8 cellular contexts compared by ENCODE assay signal in the genomic region with DNA sequence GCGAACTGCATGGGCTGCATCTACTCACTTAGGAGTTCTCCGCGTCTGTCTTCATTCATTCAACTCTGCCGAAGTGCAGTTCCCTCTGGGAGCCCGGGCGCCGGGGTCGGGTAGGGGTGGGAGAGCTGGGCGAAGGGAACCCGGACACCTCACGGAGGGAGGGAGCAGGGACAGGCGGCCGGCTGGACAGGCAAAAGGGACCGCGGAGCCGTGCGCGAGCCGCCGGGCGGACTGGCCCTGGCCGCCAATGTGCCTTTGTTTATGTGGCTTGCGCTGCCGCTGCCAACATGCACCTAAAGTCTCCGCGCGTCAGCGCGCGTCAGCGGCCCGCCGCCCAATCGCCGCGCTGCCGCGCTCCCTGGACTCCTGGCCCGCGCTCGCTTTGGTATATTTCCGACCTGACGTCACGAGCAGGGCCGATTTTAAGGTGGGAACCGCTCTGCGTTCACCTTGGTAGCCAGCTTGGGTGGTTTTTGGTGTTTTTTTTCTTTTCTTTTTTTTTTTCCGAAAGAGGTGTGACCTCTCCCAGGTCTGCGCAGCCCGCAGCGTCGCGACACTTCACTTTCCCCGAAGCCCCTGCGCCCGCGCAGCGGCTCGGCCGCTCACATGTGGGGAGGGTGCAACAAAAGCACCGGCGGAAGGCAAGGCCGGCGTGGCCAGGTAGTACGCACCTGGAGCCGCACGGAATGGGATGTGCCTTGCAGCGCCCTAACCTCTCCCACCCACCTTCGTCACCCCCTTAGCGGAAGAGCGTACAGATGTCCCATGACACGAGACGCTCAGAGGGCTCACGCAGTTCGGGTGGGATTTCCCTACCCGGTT. TPM values are rescaled to one million over a fixed set of nuclear protein-coding genes. Genes with fewer than 3 reads are reported as not detected.
DNase-seq lines count a peak whose midpoint lies in the region; ATAC-seq, FAIRE-seq and TF ChIP-seq lines count a peak whose summit lies in the region.

A gene (minus strand): TSS at position 270 of the 822 bp plus-strand sequence. CDS start 2,535 bp downstream, outside the sequence.

- H3K4me2 ChIP-seq in astrocyte (ENCODE audit: low read length) = peak within 1 kb of the TSS; percentile 100
- peak within 1 kb of the TSS; percentile 90 for H3K4me2 ChIP-seq in hepatocyte

- FAIRE-seq in astrocyte (lab: Jason Lieb, UNC) = no peak

- peak; percentile 89 for DNase-seq in NCI-H2029 (lab: John Stamatoyannopoulos, UW)
- DNase-seq in T-helper 9 cell = peak; percentile 86
- peak; percentile 82 for DNase-seq in astrocyte (ENCODE audit: low read depth)
- DNase-seq in hepatocyte (ENCODE audit: low spot score) = peak; percentile 94
- DNase-seq in retinal pigment epithelial cell (ENCODE audit: low read depth) = peak; percentile 68
- DNase-seq in KG1 (lab: John Stamatoyannopoulos, UW) = no peak

- peak within 1 kb of the TSS; percentile 96 for H3K9ac ChIP-seq in astrocyte (ENCODE audit: low read length)

- H3K4me1 ChIP-seq in astrocyte (ENCODE audit: insufficient read depth, low read length) = peaks cover 24% of the 10 kb centered on the region
- H3K4me1 ChIP-seq in hepatocyte (ENCODE audit: insufficient read depth) = peaks cover 5% of the 10 kb centered on the region

- TF ChIP-seq CTCF in astrocyte (IDR thresholded peaks at IDR 0.05; ENCODE audit: insufficient read depth, low read depth, low read length) (no peak), hepatocyte (IDR thresholded peaks at IDR 0.05; ENCODE audit: poor library complexity) (no peak), retinal pigment epithelial cell (conservative IDR thresholded peaks at IDR 0.05; ENCODE audit: low read depth, low read length) (no peak)

- ATAC-seq in GM18498 (IDR thresholded peaks at IDR 0.05; ENCODE audit: unreplicated experiment) (peak; percentile 79), HG02870 (IDR thresholded peaks at IDR 0.05; ENCODE audit: unreplicated experiment) (peak; percentile 59)

- H3K4me1 Mint-ChIP-seq in astrocyte (ENCODE audit: low read depth, unreplicated experiment) = peaks cover 6% of the 10 kb centered on the region

- H3K27ac ChIP-seq in astrocyte (ENCODE audit: low read depth, low read length) (peak within 1 kb of the TSS; percentile 99), hepatocyte (peak within 1 kb of the TSS; percentile 96)

- no peaks in the 10 kb centered on the region for H3K79me2 ChIP-seq in astrocyte (ENCODE audit: insufficient read depth, low read length)
- peaks cover 9% of the 10 kb centered on the region for H3K79me2 ChIP-seq in hepatocyte

- H3K27ac Mint-ChIP-seq in astrocyte (ENCODE audit: unreplicated experiment) = peak within 1 kb of the TSS; percentile 10

- peaks cover 37% of the 10 kb centered on the region for H3K27me3 ChIP-seq in astrocyte (ENCODE audit: insufficient read depth, low read length)
- H3K27me3 ChIP-seq in hepatocyte = peaks cover 36% of the 10 kb centered on the region

- no peaks in the 10 kb centered on the region for H3K9me2 ChIP-seq in hepatocyte (replicated peaks; ENCODE audit: insufficient read depth)

- H4K20me1 ChIP-seq in astrocyte (ENCODE audit: insufficient read depth, low read length) = no peaks in the 10 kb centered on the region
- H4K20me1 ChIP-seq in hepatocyte (ENCODE audit: insufficient read depth, poor library complexity, severe bottlenecking) = no peaks in the 10 kb centered on the region

- peak within 1 kb of the TSS; percentile 94 for H3K4me3 Mint-ChIP-seq in astrocyte (ENCODE audit: unreplicated experiment)

- H2AFZ ChIP-seq in astrocyte (ENCODE audit: low read depth, low read length) (peak within 1 kb of the TSS; percentile 93), hepatocyte (peak within 1 kb of the TSS; percentile 79)

- H3K9me3 ChIP-seq in astrocyte (ENCODE audit: insufficient read depth, low read depth, low read length) = no peaks in the 10 kb centered on the region
- H3K9me3 ChIP-seq in hepatocyte (ENCODE audit: low read depth) = no peaks in the 10 kb centered on the region

- H3K36me3 ChIP-seq in astrocyte (ENCODE audit: insufficient read depth, low read length) = no peaks in the 10 kb centered on the region
- H3K36me3 ChIP-seq in hepatocyte (replicated peaks; ENCODE audit: insufficient read depth, low read depth) = no peaks in the 10 kb centered on the region

- peaks cover 5% of the 10 kb centered on the region for H3K36me3 Mint-ChIP-seq in astrocyte (ENCODE audit: low read depth, unreplicated experiment)

- H3K4me3 ChIP-seq in astrocyte (ENCODE audit: insufficient read depth, low read depth, low read length) (peak within 1 kb of the TSS; percentile 80), hepatocyte (peak within 1 kb of the TSS; percentile 55), retinal pigment epithelial cell (ENCODE audit: low read length) (peak within 1 kb of the TSS; percentile 86)

- H3K9me3 Mint-ChIP-seq in astrocyte (ENCODE audit: unreplicated experiment) = peaks cover 9% of the 10 kb centered on the region

- under 1% methylated on average over 66 of the region's 76 CpGs for WGBS in hepatocyte (ENCODE audit: low lambda C conversion rate, missing lambda C conversion rate)

- peaks cover 8% of the 10 kb centered on the region for H3K27me3 Mint-ChIP-seq in astrocyte (ENCODE audit: low read depth, unreplicated experiment)

RNA-seq across cellular contexts. Expression of the gene that starts here (rescaled TPM):
- total RNA-seq in astrocyte = 1.2 and 1.3 TPM in 2 replicates
- 1.7 and 2.3 TPM in 2 replicates for total RNA-seq in hepatocyte
- 4.5 and 5.8 TPM in 2 replicates for polyA plus RNA-seq in hepatocyte
